Comparison of ENCODE assay signal across 13 cellular contexts in genomic region chr15:38688761-38689160, GRCh38.
DNase-seq lines count a peak whose midpoint lies in the region; ATAC-seq, FAIRE-seq and TF ChIP-seq lines count a peak whose summit lies in the region.
"Had no signal": no experiment of that assay in that cellular context is flagged by ENCODE, and none has a peak within 500 bp of the region (broad histone marks: within the 10 kb centered on the region; RNA-seq: fewer than 3 reads in every experiment).

No MANE protein-coding gene starts in this region.

- H3K9me3 Mint-ChIP-seq in T-helper 1 cell treated with Interleukin-12 subunit alpha and Interleukin-12 subunit beta and Interleukin-4 antibody, amounts not matched to agents 30 μg/mL and 1 μg/mL, for 36 hours: peaks cover 3% of the 10 kb centered on the region
- peaks cover under 1% of the 10 kb centered on the region for H3K9me3 Mint-ChIP-seq in activated T-helper 1 cell treated with anti-CD3 and anti-CD28 coated beads, Interleukin-12 subunit alpha, Interleukin-12 subunit beta, Interleukin-2, Interleukin-4 antibody, amounts not matched to agents 30 ng/mL and 10 ng/mL and 1 ng/mL, durations not matched to agents 14 hours and 24 hours and 36 hours
- H3K9me3 Mint-ChIP-seq in type B pancreatic cell: no peaks in the 10 kb centered on the region

- peak overlapping the region; percentile 98 for H3K27ac Mint-ChIP-seq in T-helper 1 cell treated with Interleukin-12 subunit alpha and Interleukin-12 subunit beta and Interleukin-4 antibody, amounts not matched to agents 30 μg/mL and 1 μg/mL, for 36 hours
- peak overlapping the region; percentile 80 for H3K27ac Mint-ChIP-seq in activated T-helper 1 cell treated with anti-CD3 and anti-CD28 coated beads, Interleukin-12 subunit alpha, Interleukin-12 subunit beta, Interleukin-2, Interleukin-4 antibody, amounts not matched to agents 30 ng/mL and 10 ng/mL and 1 ng/mL, durations not matched to agents 14 hours and 24 hours and 36 hours
- no peak overlapping the region for H3K27ac Mint-ChIP-seq in type B pancreatic cell
- H3K27ac Mint-ChIP-seq: CD14-positive monocyte had no signal

- peaks cover 9% of the 10 kb centered on the region for H3K36me3 Mint-ChIP-seq in T-helper 1 cell treated with Interleukin-12 subunit alpha and Interleukin-12 subunit beta and Interleukin-4 antibody, amounts not matched to agents 30 μg/mL and 1 μg/mL, for 36 hours (ENCODE audit: low read depth)
- H3K36me3 Mint-ChIP-seq in activated T-helper 1 cell treated with anti-CD3 and anti-CD28 coated beads, Interleukin-12 subunit alpha, Interleukin-12 subunit beta, Interleukin-2, Interleukin-4 antibody, amounts not matched to agents 30 ng/mL and 10 ng/mL and 1 ng/mL, durations not matched to agents 14 hours and 24 hours and 36 hours (ENCODE audit: low read depth): peaks cover 2% of the 10 kb centered on the region
- no peaks in the 10 kb centered on the region for H3K36me3 Mint-ChIP-seq in type B pancreatic cell
- H3K36me3 Mint-ChIP-seq: CD14-positive monocyte had no signal

- peak; percentile 59 for FAIRE-seq in GM18507 (lab: Jason Lieb, UNC)

- no peak for TF ChIP-seq CTCF in type B pancreatic cell (conservative IDR thresholded peaks at IDR 0.05)

- no peak for ATAC-seq in HG03095 (IDR thresholded peaks at IDR 0.05; ENCODE audit: unreplicated experiment)

- intact Hi-C loops in activated T-helper 1 cell treated with anti-CD3 and anti-CD28 coated beads, Interleukin-12 subunit alpha, Interleukin-12 subunit beta, Interleukin-2, Interleukin-4 antibody, amounts not matched to agents 30 ng/mL and 10 ng/mL and 1 ng/mL, durations not matched to agents 14 hours and 24 hours and 36 hours (cut with micrococcal nuclease): loop anchor here (1.0 to 10.0 kb wide), 5 partner anchors 35 to 1416 kb away; partner anchors contain the start of gene BMF
- intact Hi-C loops in posterior cingulate gyrus (cut with DNase I): no loop called here

- peak overlapping the region; percentile 52 for H3K4me3 Mint-ChIP-seq in T-helper 1 cell treated with Interleukin-12 subunit alpha and Interleukin-12 subunit beta and Interleukin-4 antibody, amounts not matched to agents 30 μg/mL and 1 μg/mL, for 36 hours
- H3K4me3 Mint-ChIP-seq in activated T-helper 1 cell treated with anti-CD3 and anti-CD28 coated beads, Interleukin-12 subunit alpha, Interleukin-12 subunit beta, Interleukin-2, Interleukin-4 antibody, amounts not matched to agents 30 ng/mL and 10 ng/mL and 1 ng/mL, durations not matched to agents 14 hours and 24 hours and 36 hours: peak overlapping the region; percentile 51
- no peak overlapping the region for H3K4me3 Mint-ChIP-seq in type B pancreatic cell
- H3K4me3 Mint-ChIP-seq: CD14-positive monocyte had no signal

- no peak for DNase-seq in GM18507 (ENCODE audit: extremely low spot score, insufficient read length, low read depth)
- peak; percentile 74 for DNase-seq in activated T-helper 1 cell treated with anti-CD3 and anti-CD28 coated beads, Interleukin-12 subunit alpha, Interleukin-12 subunit beta, Interleukin-2, Interleukin-4 antibody, amounts not matched to agents 30 ng/mL and 10 ng/mL and 1 ng/mL, durations not matched to agents 14 hours and 24 hours and 36 hours (ENCODE audit: low spot score)
- peak; percentile 25 for DNase-seq in stimulated activated CD4-positive, alpha-beta T cell treated with anti-CD3 and anti-CD28 coated beads, Interleukin-12 subunit alpha, Interleukin-12 subunit beta, amount 100 ng/mL, for 4 hours
- no peak for DNase-seq in type B pancreatic cell (ENCODE audit: extremely low spot score, unreplicated experiment)
- DNase-seq in posterior cingulate gyrus: no peak
- DNase-seq in NCI-H1417 (lab: John Stamatoyannopoulos, UW): no peak
- DNase-seq: dermis blood vessel endothelial cell, head of caudate nucleus, transverse colon, WERI-Rb-1 had no signal

- no peaks in the 10 kb centered on the region for H3K27me3 Mint-ChIP-seq in T-helper 1 cell treated with Interleukin-12 subunit alpha and Interleukin-12 subunit beta and Interleukin-4 antibody, amounts not matched to agents 30 μg/mL and 1 μg/mL, for 36 hours (ENCODE audit: low read depth)
- H3K27me3 Mint-ChIP-seq in activated T-helper 1 cell treated with anti-CD3 and anti-CD28 coated beads, Interleukin-12 subunit alpha, Interleukin-12 subunit beta, Interleukin-2, Interleukin-4 antibody, amounts not matched to agents 30 ng/mL and 10 ng/mL and 1 ng/mL, durations not matched to agents 14 hours and 24 hours and 36 hours (ENCODE audit: insufficient read depth): no peaks in the 10 kb centered on the region
- H3K27me3 Mint-ChIP-seq in type B pancreatic cell: peaks cover 4% of the 10 kb centered on the region

- H3K4me1 Mint-ChIP-seq in T-helper 1 cell treated with Interleukin-12 subunit alpha and Interleukin-12 subunit beta and Interleukin-4 antibody, amounts not matched to agents 30 μg/mL and 1 μg/mL, for 36 hours (ENCODE audit: low read depth): peaks cover 76% of the 10 kb centered on the region
- peaks cover 90% of the 10 kb centered on the region for H3K4me1 Mint-ChIP-seq in activated T-helper 1 cell treated with anti-CD3 and anti-CD28 coated beads, Interleukin-12 subunit alpha, Interleukin-12 subunit beta, Interleukin-2, Interleukin-4 antibody, amounts not matched to agents 30 ng/mL and 10 ng/mL and 1 ng/mL, durations not matched to agents 14 hours and 24 hours and 36 hours (ENCODE audit: low read depth)
- H3K4me1 Mint-ChIP-seq in type B pancreatic cell (ENCODE audit: unreplicated experiment): peaks cover 14% of the 10 kb centered on the region

Comparison
In these comparisons a context has a peak if more than half of its experiments do, and no peak if none do; other contexts are left out.
1. DNase-seq: peak in activated T-helper 1 cell treated with anti-CD3 and anti-CD28 coated beads, Interleukin-12 subunit alpha, Interleukin-12 subunit beta, Interleukin-2, Interleukin-4 antibody, amounts not matched to agents 30 ng/mL and 10 ng/mL and 1 ng/mL, durations not matched to agents 14 hours and 24 hours and 36 hours (single experiment) and stimulated activated CD4-positive, alpha-beta T cell treated with anti-CD3 and anti-CD28 coated beads, Interleukin-12 subunit alpha, Interleukin-12 subunit beta, amount 100 ng/mL, for 4 hours (single experiment); none in GM18507 (single experiment), type B pancreatic cell (single experiment), posterior cingulate gyrus (0 of 10) and NCI-H1417 (0 of 3).